ENCODE assay signal across 10 cellular contexts in genomic region chr17:61393550-61393903, GRCh38. TPM values are rescaled to one million over a fixed set of nuclear protein-coding genes. Genes with fewer than 3 reads are reported as not detected.
DNase-seq lines count a peak whose midpoint lies in the region; ATAC-seq and TF ChIP-seq lines count a peak whose summit lies in the region.
"Had no signal": no experiment of that assay in that cellular context is flagged by ENCODE, and none has a peak within 500 bp of the region (broad histone marks: within the 10 kb centered on the region; RNA-seq: fewer than 3 reads in every experiment).

No MANE protein-coding gene starts in this region.

- TF ChIP-seq CTCF in GM06990 (IDR thresholded peaks at IDR 0.05; ENCODE audit: insufficient read depth, low read length, poor library complexity, severe bottlenecking), result peak; percentile 29
- TF ChIP-seq CTCF in astrocyte of the spinal cord (IDR thresholded peaks at IDR 0.05; ENCODE audit: low read depth, low read length), result peak; percentile 31
- peak; percentile 28 for TF ChIP-seq CTCF in neural progenitor cell (IDR thresholded peaks at IDR 0.05)

- no peak overlapping the region for H3K4me3 ChIP-seq in GM06990 (replicated peaks; ENCODE audit: low read depth, low read length)
- no peak overlapping the region for H3K4me3 ChIP-seq in astrocyte of the spinal cord (ENCODE audit: low read depth, low read length)
- H3K4me3 ChIP-seq in neural progenitor cell, result no peak overlapping the region

- H3K4me1 Mint-ChIP-seq in neural progenitor cell, result peaks cover 16% of the 10 kb centered on the region

- peaks cover 41% of the 10 kb centered on the region for H4K20me1 ChIP-seq in neural progenitor cell (ENCODE audit: low read depth)

- no peak overlapping the region for H2AFZ ChIP-seq in neural progenitor cell (replicated peaks)

- no peaks in the 10 kb centered on the region for H3K36me3 ChIP-seq in GM06990 (ENCODE audit: control insufficient read depth, insufficient read depth, low read length)
- no peaks in the 10 kb centered on the region for H3K36me3 ChIP-seq in neural progenitor cell

- H3K4me1 ChIP-seq in neural progenitor cell, result peaks cover 19% of the 10 kb centered on the region

- no peak overlapping the region for H3K27ac ChIP-seq in neural progenitor cell

- no peak overlapping the region for H3K4me2 ChIP-seq in neural progenitor cell

- no peak overlapping the region for H3K9ac ChIP-seq in neural progenitor cell

- H3K79me2 ChIP-seq in neural progenitor cell (ENCODE audit: low read depth), result no peaks in the 10 kb centered on the region

- H3K27me3 Mint-ChIP-seq in neural progenitor cell (ENCODE audit: insufficient read depth, low read depth), result peaks cover 43% of the 10 kb centered on the region

- peaks cover 2% of the 10 kb centered on the region for H3K36me3 Mint-ChIP-seq in neural progenitor cell

- no peaks in the 10 kb centered on the region for H3K9me3 ChIP-seq in neural progenitor cell (ENCODE audit: low read depth)

- peaks cover 34% of the 10 kb centered on the region for H3F3A ChIP-seq in neural progenitor cell (ENCODE audit: low read depth)

- peaks cover 2% of the 10 kb centered on the region for H3K9me3 Mint-ChIP-seq in neural progenitor cell

- no peak overlapping the region for H3K4me3 Mint-ChIP-seq in neural progenitor cell

- no peak overlapping the region for H3K27ac Mint-ChIP-seq in neural progenitor cell

- in situ Hi-C loops in KBM-7 (cut with MboI; ENCODE audit: low pct_unique_long_range_greater_than_20kb, low sequenced_read_pairs), result loop anchor here (25.0 kb wide), 2 partner anchors 381 to 681 kb away; no protein-coding TSS in a partner anchor
- in situ Hi-C loops in astrocyte of the spinal cord (cut with HindIII; ENCODE audit: low sequenced_read_pairs), result no loop called here

- H3K27me3 ChIP-seq in GM06990 (replicated peaks; ENCODE audit: control insufficient read depth, insufficient read depth, low read length) (no peaks in the 10 kb centered on the region; the same call in none of the 2 replicates), neural progenitor cell (peaks cover 67% of the 10 kb centered on the region)

- DNase-seq in GM06990 (ENCODE audit: extremely low read depth, insufficient read length) (no peak), KBM-7 (peak; percentile 47), astrocyte of the spinal cord (ENCODE audit: low read depth, low spot score) (no peak), neural progenitor cell (ENCODE audit: low spot score) (no peak), NCI-H526 treated with DMSO at 0.1 percent for 48 hours (lab: John Stamatoyannopoulos, UW) (no peak), NCI-H748 (lab: John Stamatoyannopoulos, UW; ENCODE audit: unreplicated experiment) (no peak)
- DNase-seq: activated CD4-positive, alpha-beta T cell treated with anti-CD3 and anti-CD28 coated beads, Interleukin-2, amount 50 U/mL, for 4 hours; NCI-H446 treated with DMSO at 0.1 percent for 48 hours; nucleus accumbens had no signal

- no peak for ATAC-seq in GM18870 (IDR thresholded peaks at IDR 0.05; ENCODE audit: unreplicated experiment)

RNA-seq across cellular contexts. Expression of gene TBX2, which starts 6.1 kb away (rescaled TPM):
- total RNA-seq in neural progenitor cell (ENCODE audit: low replicate concordance), result not detected in 2 replicates

RNA-seq across cellular contexts. Expression of gene TBX4, which starts 58.7 kb away (rescaled TPM):
- total RNA-seq in neural progenitor cell (ENCODE audit: low replicate concordance), result not detected in 2 replicates
